In the genomic region with DNA sequence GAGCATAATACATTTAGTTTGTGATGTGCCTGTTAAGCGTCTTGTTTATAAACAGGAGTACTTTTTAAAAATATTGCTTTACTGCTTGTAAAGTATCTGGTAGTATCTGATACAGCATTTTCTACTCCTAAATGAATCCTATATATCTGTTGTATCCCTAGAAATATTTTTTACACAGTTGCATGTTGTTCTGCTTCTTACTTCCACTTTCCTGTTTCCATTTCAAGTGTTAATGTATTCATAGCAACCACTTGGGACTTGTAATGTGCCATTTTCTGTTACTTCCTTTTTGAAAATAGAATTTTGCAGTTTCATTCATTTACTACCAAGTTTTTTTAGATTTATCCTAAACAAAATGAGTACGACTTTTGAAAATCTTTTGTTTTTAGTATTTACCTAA, we compare ENCODE assay signal across 12 cellular contexts. TPM values are rescaled to one million over a fixed set of nuclear protein-coding genes. Genes with fewer than 3 reads are reported as not detected.
DNase-seq lines count a peak whose midpoint lies in the region; ATAC-seq, FAIRE-seq and TF ChIP-seq lines count a peak whose summit lies in the region.
"Had no signal": no experiment of that assay in that cellular context is flagged by ENCODE, and none has a peak within 500 bp of the region (broad histone marks: within the 10 kb centered on the region; RNA-seq: fewer than 3 reads in every experiment).

No MANE protein-coding gene starts in this region.

- DNase-seq in GM06990 (ENCODE audit: extremely low read depth, insufficient read length) (peak; percentile 10), SIG-M5 treated with dmso at 0.1 percent for 504 hours (lab: John Stamatoyannopoulos, UW; ENCODE audit: unreplicated experiment) (peak; percentile 84), NCI-H526 treated with DMSO at 0.1 percent for 48 hours (lab: John Stamatoyannopoulos, UW) (no peak), DMS79 treated with DMSO at 0.1 percent for 48 hours (lab: John Stamatoyannopoulos, UW) (no peak), kidney (no peak)
- DNase-seq in stimulated activated CD4-positive, alpha-beta T cell treated with anti-CD3 and anti-CD28 coated beads, Interleukin-2, amount 100 ng/mL, for 24 hours, result no peak
- DNase-seq: RPMI8226, spleen had no signal

- ATAC-seq in GM19463 (IDR thresholded peaks at IDR 0.05; ENCODE audit: unreplicated experiment) (peak; percentile 72), HG03135 (IDR thresholded peaks at IDR 0.05; ENCODE audit: unreplicated experiment) (peak; percentile 84)

- FAIRE-seq in kidney (lab: Jason Lieb, UNC), result no peak

- H3K27ac ChIP-seq in kidney (ENCODE audit: low read depth in 2 of 2, low read length in 2 of 2), result no peak overlapping the region
- H3K27ac ChIP-seq: breast epithelium, C4-2B had no signal

- no peak for TF ChIP-seq CTCF in GM06990 (IDR thresholded peaks at IDR 0.05; ENCODE audit: insufficient read depth, low read length, poor library complexity, severe bottlenecking)
- no peak for TF ChIP-seq CTCF in kidney (IDR thresholded peaks at IDR 0.05; ENCODE audit: borderline replicate concordance, extremely low read depth, insufficient read depth)

- peaks cover 7% of the 10 kb centered on the region for H3K36me3 ChIP-seq in GM06990 (ENCODE audit: control insufficient read depth, insufficient read depth, low read length)
- peaks cover 12 to 14% of the 10 kb centered on the region in 2 donors for H3K36me3 ChIP-seq in kidney (ENCODE audit: control insufficient read depth in 1 of 2, insufficient read depth in 2 of 2, low read length in 2 of 2)

- H3K9ac ChIP-seq in kidney (ENCODE audit: low read length in 2 of 2), result no peak overlapping the region

- H3K4me3 ChIP-seq in GM06990 (replicated peaks; ENCODE audit: low read depth, low read length), result no peak overlapping the region
- H3K4me3 ChIP-seq in kidney (ENCODE audit: low read length in 2 of 2), result no peak overlapping the region
- H3K4me3 ChIP-seq: breast epithelium, spleen had no signal

- no peaks in the 10 kb centered on the region for H3K4me1 ChIP-seq in kidney (ENCODE audit: control insufficient read depth in 1 of 2, insufficient read depth in 1 of 2, low read depth in 1 of 2, low read length in 2 of 2)
- H3K4me1 ChIP-seq: breast epithelium had no signal

- H3K9me3 ChIP-seq in kidney (ENCODE audit: control insufficient read depth in 1 of 2, low read length in 2 of 2), result no peaks in the 10 kb centered on the region
- H3K9me3 ChIP-seq: breast epithelium, spleen had no signal

- intact Hi-C loops in kidney (cut with DNase I), result no loop called here

- no peaks in the 10 kb centered on the region for H3K27me3 ChIP-seq in GM06990 (replicated peaks; ENCODE audit: control insufficient read depth, insufficient read depth, low read length)
- H3K27me3 ChIP-seq: breast epithelium, spleen had no signal

RNA-seq across cellular contexts. Expression of gene CCNT2, which starts 24.9 kb away (rescaled TPM):
- total RNA-seq in kidney, result 42.1 TPM
- 7.0 TPM for polyA plus RNA-seq in kidney (ENCODE audit: insufficient read depth, low read depth, low replicate concordance)

Comparison
In these comparisons a context has a peak if more than half of its experiments do, and no peak if none do; other contexts are left out.
1. DNase-seq: peak in GM06990 (single experiment) and SIG-M5 treated with dmso at 0.1 percent for 504 hours (single experiment); none in stimulated activated CD4-positive, alpha-beta T cell treated with anti-CD3 and anti-CD28 coated beads, Interleukin-2, amount 100 ng/mL, for 24 hours (0 of 2), NCI-H526 treated with DMSO at 0.1 percent for 48 hours (single experiment), DMS79 treated with DMSO at 0.1 percent for 48 hours (single experiment) and kidney (single experiment).